In the genomic region with DNA sequence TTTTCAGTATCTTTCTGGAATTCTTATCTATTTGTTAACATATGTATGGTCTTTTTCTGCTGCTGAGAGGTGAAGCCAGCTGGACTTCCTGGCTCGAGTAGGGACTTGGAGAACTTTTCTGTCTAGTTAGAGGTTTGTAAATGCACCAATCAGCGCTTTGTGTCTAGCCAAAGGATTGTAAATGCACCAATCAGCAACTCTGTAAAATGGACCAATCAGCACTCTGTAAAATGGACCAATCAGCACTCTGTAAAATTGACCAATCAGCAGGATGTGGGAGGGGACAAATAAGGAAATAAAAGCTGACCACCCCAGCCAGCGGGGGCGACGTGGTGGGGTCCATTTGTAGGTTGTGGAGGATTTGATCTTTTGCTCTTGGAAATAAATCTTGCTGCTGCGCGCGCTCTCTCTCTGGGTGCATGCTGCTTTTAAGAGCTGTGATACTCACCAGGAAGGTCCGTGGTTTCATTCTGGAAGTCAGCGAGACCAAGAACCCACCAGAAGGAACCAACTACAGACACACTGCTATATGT, we compare ENCODE assay signal across 18 cellular contexts.
DNase-seq lines count a peak whose midpoint lies in the region; ATAC-seq, FAIRE-seq and TF ChIP-seq lines count a peak whose summit lies in the region.
"Had no signal": no experiment of that assay in that cellular context is flagged by ENCODE, and none has a peak within 500 bp of the region (broad histone marks: within the 10 kb centered on the region; RNA-seq: fewer than 3 reads in every experiment).

No MANE protein-coding gene starts in this region.

- TF ChIP-seq POLR2A in A549 (IDR thresholded peaks at IDR 0.05; ENCODE audit: low read length) (no peak), K562 (conservative IDR thresholded peaks at IDR 0.05) (no peak), testis (IDR thresholded peaks at IDR 0.05) (no peak)

- H4K20me1 ChIP-seq in Karpas-422 (ENCODE audit: insufficient read depth, low read depth, low read length) (no peaks in the 10 kb centered on the region), K562 (replicated peaks; ENCODE audit: control insufficient read depth, insufficient read depth, low read length) (no peaks in the 10 kb centered on the region)

- TF ChIP-seq CTCF in A549 (IDR thresholded peaks at IDR 0.05) (no peak), K562 (IDR thresholded peaks at IDR 0.05 in 2 of 3, conservative IDR thresholded peaks at IDR 0.05 in 1 of 3; ENCODE audit: insufficient read depth in 2 of 3, low read depth in 1 of 3, low read length in 3 of 3) (no peak), testis (IDR thresholded peaks at IDR 0.05) (no peak), GM13976 (IDR thresholded peaks at IDR 0.05; ENCODE audit: borderline replicate concordance, control extremely low read depth, extremely low read depth, insufficient read depth, missing control alignments) (no peak)

- H3K27ac ChIP-seq in A549 (no peak overlapping the region), Karpas-422 (ENCODE audit: low read length) (no peak overlapping the region), K562 (ENCODE audit: extremely low read depth, low read depth, low read length) (no peak overlapping the region), testis (no peak overlapping the region)

- in situ Hi-C loops in K562 (cut with MboI) (no loop called here), GM13976 (cut with MboI; ENCODE audit: low sequenced_read_pairs, unreplicated experiment) (no loop called here)

- no peaks in the 10 kb centered on the region for H3K4me1 ChIP-seq in A549
- H3K4me1 ChIP-seq in Karpas-422 (ENCODE audit: low read length): no peaks in the 10 kb centered on the region
- H3K4me1 ChIP-seq in K562 (replicated peaks in 1 of 2; ENCODE audit: control insufficient read depth in 2 of 2, insufficient read depth in 2 of 2, low read length in 2 of 2): no peaks in the 10 kb centered on the region
- no peaks in the 10 kb centered on the region for H3K4me1 ChIP-seq in testis
- H3K4me1 ChIP-seq: BE2C, Caco-2 had no signal

- ATAC-seq in A549: no peak
- no peak for ATAC-seq in K562

- no peaks in the 10 kb centered on the region for H3K79me2 ChIP-seq in Karpas-422 (ENCODE audit: low read length)
- no peaks in the 10 kb centered on the region for H3K79me2 ChIP-seq in K562 (ENCODE audit: control insufficient read depth, insufficient read depth, low read length)

- H2AFZ ChIP-seq in Karpas-422 (ENCODE audit: low read length): no peak overlapping the region
- no peak overlapping the region for H2AFZ ChIP-seq in K562 (ENCODE audit: low read depth, low read length)

- POLR2A ChIA-PET in A549 (lab: Yijun Ruan, JAX): no interaction called here
- POLR2A ChIA-PET in K562 (lab: Yijun Ruan, JAX): no interaction called here

- no peaks in the 10 kb centered on the region for H3K9me2 ChIP-seq in Karpas-422 (replicated peaks; ENCODE audit: insufficient read depth, low read length)

- H3K36me3 ChIP-seq in Karpas-422 (ENCODE audit: insufficient read depth, low read length) (no peaks in the 10 kb centered on the region), K562 (ENCODE audit: control insufficient read depth, insufficient read depth, low read length) (no peaks in the 10 kb centered on the region), testis (ENCODE audit: low read depth, missing control alignments) (no peaks in the 10 kb centered on the region)
- H3K36me3 ChIP-seq: BE2C had no signal

- FAIRE-seq in A549 (lab: Jason Lieb, UNC) (no peak), K562 (lab: Jason Lieb, UNC) (no peak)
- FAIRE-seq: D721Med, GM12892, H1 had no signal

- no TSS peak for BruUV-seq in K562 (replicated peaks; lab: Mats Ljungman, UMichigan)

- H3K27me3 ChIP-seq in Karpas-422 (ENCODE audit: low read length): no peaks in the 10 kb centered on the region
- no peaks in the 10 kb centered on the region; a peak in 1 of 5 replicates for H3K27me3 ChIP-seq in K562 (ENCODE audit: control insufficient read depth in 2 of 2, insufficient read depth in 2 of 2, low read length in 2 of 2)
- H3K27me3 ChIP-seq in testis: no peaks in the 10 kb centered on the region
- H3K27me3 ChIP-seq: BE2C had no signal

- 80% methylated on average over 10 of the region's 10 CpGs for WGBS in A549 (ENCODE audit: missing lambda C conversion rate)
- WGBS in K562 (ENCODE audit: insufficient coverage, low coverage, missing lambda C conversion rate): 0% methylated on average over 5 of the region's 10 CpGs
- WGBS in testis, 2 donors: 60 to 74% methylated on average over 10 of the region's 10 CpGs

- CTCF ChIA-PET in A549 (lab: Yijun Ruan, JAX): no interaction called here
- CTCF ChIA-PET in K562 (lab: Yijun Ruan, JAX; ENCODE audit: low intra/inter-chr PET ratio): no interaction called here

- H3K9ac ChIP-seq in Karpas-422 (ENCODE audit: low read length) (no peak overlapping the region), K562 (ENCODE audit: insufficient read depth in 1 of 2, low read depth in 2 of 2, low read length in 2 of 2) (no peak overlapping the region)

- H3K9me3 ChIP-seq in A549: no peaks in the 10 kb centered on the region
- H3K9me3 ChIP-seq in Karpas-422 (ENCODE audit: low read length): no peaks in the 10 kb centered on the region
- H3K9me3 ChIP-seq in K562 (replicated peaks; ENCODE audit: control insufficient read depth, insufficient read depth, low read depth, low read length): no peaks in the 10 kb centered on the region
- H3K9me3 ChIP-seq in testis: no peaks in the 10 kb centered on the region
- H3K9me3 ChIP-seq: BE2C, Caco-2 had no signal

- no peak for TF ChIP-seq EP300 in A549 (IDR thresholded peaks at IDR 0.05)
- no peak for TF ChIP-seq EP300 in K562 (IDR thresholded peaks at IDR 0.05; ENCODE audit: low read length)

- H3K4me3 ChIP-seq in A549 (no peak overlapping the region), Karpas-422 (ENCODE audit: low read length) (no peak overlapping the region), K562 (no peak overlapping the region), testis (peak overlapping the region in 1 of 2 donors; percentile 32)

- TF ChIP-seq RAD21 in A549 (conservative IDR thresholded peaks at IDR 0.05 in 1 of 2, IDR thresholded peaks at IDR 0.05 in 1 of 2) (no peak), K562 (CRISPR knock-in tag; conservative IDR thresholded peaks at IDR 0.05 in 1 of 2, IDR thresholded peaks at IDR 0.05 in 1 of 2) (no peak)

- no peak overlapping the region for H3K4me2 ChIP-seq in A549
- no peak overlapping the region for H3K4me2 ChIP-seq in Karpas-422 (ENCODE audit: low read depth, low read length, poor library complexity, severe bottlenecking)
- H3K4me2 ChIP-seq in K562 (ENCODE audit: insufficient read depth, low read length): no peak overlapping the region

- no peaks in the 10 kb centered on the region for H3K9me1 ChIP-seq in K562 (ENCODE audit: control insufficient read depth, insufficient read depth, low read length)

- DNase-seq in A549 (ENCODE audit: low read depth in 1 of 2, low spot score in 1 of 2): no peak
- peak; percentile 39 for DNase-seq in Karpas-422
- DNase-seq in K562 (ENCODE audit: extremely low read depth in 1 of 4, low spot score in 3 of 4): no peak
- DNase-seq in testis: peak; percentile 63
- no peak for DNase-seq in stimulated activated CD8-positive, alpha-beta memory T cell treated with anti-CD3 and anti-CD28 coated beads, Interleukin-4, amount 100 ng/mL, for 48 hours
- no peak for DNase-seq in GM13976 (ENCODE audit: low spot score)
- DNase-seq: ACHN; BE2C; C1 segment of cervical spinal cord; Caco-2; CD4-positive, CD25-positive, alpha-beta regulatory T cell; CD8-positive, alpha-beta memory T cell; DMS79; GDM1; H9 had no signal

- intact Hi-C loops in K562 (cut with micrococcal nuclease): no loop called here
- intact Hi-C loops in testis (cut with DNase I; ENCODE audit: low total_unique reads): no loop called here

TF ChIP-seq in A549, 52 proteins besides CTCF, POLR2A, EP300 and RAD21:
- TF ChIP-seq MAFK (IDR thresholded peaks at IDR 0.05; ENCODE audit: partially characterized antibody) (peak; percentile 54), MYC (IDR thresholded peaks at IDR 0.05; ENCODE audit: borderline replicate concordance, low read length) (no peak), HEYL (CRISPR knock-in tag; IDR thresholded peaks at IDR 0.05) (no peak), NR3C1 (IDR thresholded peaks at IDR 0.05) (no peak), JUN (IDR thresholded peaks at IDR 0.05) (no peak)
- TF ChIP-seq, protein P1, sequence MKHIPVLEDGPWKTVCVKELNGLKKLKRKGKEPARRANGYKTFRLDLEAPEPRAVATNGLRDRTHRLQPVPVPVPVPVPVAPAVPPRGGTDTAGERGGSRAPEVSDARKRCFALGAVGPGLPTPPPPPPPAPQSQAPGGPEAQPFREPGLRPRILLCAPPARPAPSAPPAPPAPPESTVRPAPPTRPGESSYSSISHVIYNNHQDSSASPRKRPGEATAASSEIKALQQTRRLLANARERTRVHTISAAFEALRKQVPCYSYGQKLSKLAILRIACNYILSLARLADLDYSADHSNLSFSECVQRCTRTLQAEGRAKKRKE (CRISPR knock-in tag; IDR thresholded peaks at IDR 0.05; ENCODE audit: low read depth): no peak

TF ChIP-seq in K562, 482 proteins besides CTCF, POLR2A, EP300 and RAD21 (continues in another document):
- TF ChIP-seq HNRNPL (IDR thresholded peaks at IDR 0.05; ENCODE audit: low read depth, low read length): no peak
- TF ChIP-seq C11orf30 (IDR thresholded peaks at IDR 0.05; ENCODE audit: low read depth): peak; percentile 37; the same call in 1 of the 2 replicates
- no peak for TF ChIP-seq SRSF3 (IDR thresholded peaks at IDR 0.05; ENCODE audit: insufficient read depth, low read length)
- TF ChIP-seq FOS (IDR thresholded peaks at IDR 0.05; ENCODE audit: extremely low read depth, insufficient read length): peak; percentile 39
- TF ChIP-seq PTTG1 (tag; IDR thresholded peaks at IDR 0.05; ENCODE audit: low read depth): no peak
- TF ChIP-seq ZNF311 (CRISPR knock-in tag; IDR thresholded peaks at IDR 0.05): no peak
- no peak for TF ChIP-seq MAFK (IDR thresholded peaks at IDR 0.05; ENCODE audit: low read length)
- peak; percentile 63 for TF ChIP-seq ZNF316 (IDR thresholded peaks at IDR 0.05)
- TF ChIP-seq, protein P2, sequence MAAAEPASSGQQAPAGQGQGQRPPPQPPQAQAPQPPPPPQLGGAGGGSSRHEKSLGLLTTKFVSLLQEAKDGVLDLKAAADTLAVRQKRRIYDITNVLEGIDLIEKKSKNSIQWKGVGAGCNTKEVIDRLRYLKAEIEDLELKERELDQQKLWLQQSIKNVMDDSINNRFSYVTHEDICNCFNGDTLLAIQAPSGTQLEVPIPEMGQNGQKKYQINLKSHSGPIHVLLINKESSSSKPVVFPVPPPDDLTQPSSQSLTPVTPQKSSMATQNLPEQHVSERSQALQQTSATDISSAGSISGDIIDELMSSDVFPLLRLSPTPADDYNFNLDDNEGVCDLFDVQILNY (CRISPR knock-in tag; IDR thresholded peaks at IDR 0.05): no peak
- TF ChIP-seq RBM25 (IDR thresholded peaks at IDR 0.05; ENCODE audit: low read depth, low read length, severe bottlenecking): peak; percentile 38
- TF ChIP-seq HNRNPH1 (optimal IDR thresholded peaks at IDR 0.05; ENCODE audit: low read depth, low read length): no peak
- TF ChIP-seq NFYB (IDR thresholded peaks at IDR 0.05; ENCODE audit: extremely low read depth, insufficient read length): peak; percentile 77
- no peak for TF ChIP-seq CBX1 (IDR thresholded peaks at IDR 0.05; ENCODE audit: low read depth)
- no peak for TF ChIP-seq NONO (IDR thresholded peaks at IDR 0.05; ENCODE audit: low read depth in 2 of 2, low read length in 1 of 2)

Comparison
In these comparisons a context has a peak if more than half of its experiments do, and no peak if none do; other contexts are left out.
1. DNase-seq: peak in Karpas-422 (single experiment) and testis (single experiment); none in A549 (0 of 2), K562 (0 of 4), stimulated activated CD8-positive, alpha-beta memory T cell treated with anti-CD3 and anti-CD28 coated beads, Interleukin-4, amount 100 ng/mL, for 48 hours (single experiment) and GM13976 (single experiment).